8 cellular contexts compared by ENCODE assay signal in genomic region chr19:48255376-48256303, GRCh38. TPM values are rescaled to one million over a fixed set of nuclear protein-coding genes. Genes with fewer than 3 reads are reported as not detected.
DNase-seq lines count a peak whose midpoint lies in the region; ATAC-seq and TF ChIP-seq lines count a peak whose summit lies in the region.

Gene CARD8 (minus strand): TSS chr19:48255912. CDS start chr19:48241020, 14,892 bp downstream.

- no peaks in the 10 kb centered on the region for H3K9me3 Mint-ChIP-seq in HFFc6
- H3K9me3 Mint-ChIP-seq in activated naive CD8-positive, alpha-beta T cell treated with anti-CD3 and anti-CD28 coated beads, Interleukin-2, amount 50 U/mL, for 24 hours = no peaks in the 10 kb centered on the region

- peak; percentile 89 for DNase-seq in GDM1 (lab: John Stamatoyannopoulos, UW)
- peak; percentile 78 for DNase-seq in HFFc6
- DNase-seq in NCI-H128 (lab: John Stamatoyannopoulos, UW; ENCODE audit: unreplicated experiment) = peak; percentile 60
- DNase-seq in SW 1271 (lab: John Stamatoyannopoulos, UW) = peak; percentile 32 to 89
- DNase-seq in activated naive CD8-positive, alpha-beta T cell treated with anti-CD3 and anti-CD28 coated beads, Interleukin-2, amount 50 U/mL, for 24 hours = peak; percentile 77
- peak; percentile 86 for DNase-seq in Right ventricle myocardium superior
- peak; percentile 72 to 79 (median 74) for DNase-seq in ovary

- H3K4me1 ChIP-seq in ovary (ENCODE audit: insufficient read depth) = peaks cover 3% of the 10 kb centered on the region
- H3K4me1 ChIP-seq in thymus (ENCODE audit: control insufficient read depth, insufficient read depth, low read length) = peaks cover 22% of the 10 kb centered on the region

- H3K27ac Mint-ChIP-seq in HFFc6 = peak within 1 kb of the TSS; percentile 100
- peak within 1 kb of the TSS; percentile 99 for H3K27ac Mint-ChIP-seq in activated naive CD8-positive, alpha-beta T cell treated with anti-CD3 and anti-CD28 coated beads, Interleukin-2, amount 50 U/mL, for 24 hours

- H3K4me1 Mint-ChIP-seq in HFFc6 (ENCODE audit: low read depth) = peaks cover 41% of the 10 kb centered on the region
- H3K4me1 Mint-ChIP-seq in activated naive CD8-positive, alpha-beta T cell treated with anti-CD3 and anti-CD28 coated beads, Interleukin-2, amount 50 U/mL, for 24 hours = peaks cover 75% of the 10 kb centered on the region

- intact Hi-C loops in Right ventricle myocardium superior (cut with DNase I) = no loop called here
- intact Hi-C loops in ovary (cut with DNase I) = loop anchor here in 1 of 4 donors (10.0 kb wide), 1 partner anchor 141 kb away; the partner anchor contains the start of gene PLA2G4C

- WGBS in ovary, 3 donors = 3 to 4% (median 3%) methylated on average over 15 of the region's 15 CpGs
- 6% methylated on average over 15 of the region's 15 CpGs for WGBS in thymus

- TF ChIP-seq EP300 in ovary (IDR thresholded peaks at IDR 0.05) = no peak

- no peaks in the 10 kb centered on the region for H3K27me3 Mint-ChIP-seq in HFFc6 (ENCODE audit: insufficient read depth)
- no peaks in the 10 kb centered on the region for H3K27me3 Mint-ChIP-seq in activated naive CD8-positive, alpha-beta T cell treated with anti-CD3 and anti-CD28 coated beads, Interleukin-2, amount 50 U/mL, for 24 hours

- TF ChIP-seq POLR2A in ovary (IDR thresholded peaks at IDR 0.05) = no peak

- peak within 1 kb of the TSS; percentile 100 for H3K4me3 Mint-ChIP-seq in HFFc6
- H3K4me3 Mint-ChIP-seq in activated naive CD8-positive, alpha-beta T cell treated with anti-CD3 and anti-CD28 coated beads, Interleukin-2, amount 50 U/mL, for 24 hours = peak within 1 kb of the TSS; percentile 96

- H3K4me3 ChIP-seq in ovary = peak within 1 kb of the TSS; percentile 76
- peak within 1 kb of the TSS; percentile 98 for H3K4me3 ChIP-seq in thymus (ENCODE audit: low read length)

- H3K9me3 ChIP-seq in ovary = no peaks in the 10 kb centered on the region
- no peaks in the 10 kb centered on the region for H3K9me3 ChIP-seq in thymus (ENCODE audit: control insufficient read depth)

- H3K27ac ChIP-seq in ovary (peak within 1 kb of the TSS in 1 of 2 donors; percentile 81), thymus (ENCODE audit: low read depth) (peak within 1 kb of the TSS; percentile 99)

- ATAC-seq in activated naive CD8-positive, alpha-beta T cell treated with anti-CD3 and anti-CD28 coated beads, Interleukin-2, amount 50 U/mL, for 24 hours = peak; percentile 85
- peak; percentile 97 for ATAC-seq in Right ventricle myocardium superior (ENCODE audit: poor library complexity)

- TF ChIP-seq CTCF in HFFc6 (IDR thresholded peaks at IDR 0.05) = peak; percentile 3
- TF ChIP-seq CTCF in ovary (IDR thresholded peaks at IDR 0.05) = no peak

- H3K36me3 ChIP-seq in ovary (no peaks in the 10 kb centered on the region), thymus (ENCODE audit: control insufficient read depth, insufficient read depth) (no peaks in the 10 kb centered on the region)

- no peaks in the 10 kb centered on the region; the same call in 1 of the 2 replicates for H3K36me3 Mint-ChIP-seq in HFFc6 (ENCODE audit: low read depth)
- peaks cover 19% of the 10 kb centered on the region for H3K36me3 Mint-ChIP-seq in activated naive CD8-positive, alpha-beta T cell treated with anti-CD3 and anti-CD28 coated beads, Interleukin-2, amount 50 U/mL, for 24 hours (ENCODE audit: low read depth)

- H3K27me3 ChIP-seq in ovary (no peaks in the 10 kb centered on the region), thymus (ENCODE audit: control insufficient read depth, insufficient read depth) (no peaks in the 10 kb centered on the region)

RNA-seq across cellular contexts. Expression of gene CARD8, which starts in this region (rescaled TPM):
- 10 to 100 TPM; 11.3 to 17.2 (median 14.7) TPM for total RNA-seq in HFFc6 (2021; fragmentation: NEBNext Ultra II Directional; extraction: Animal tissue kit (Norgen Biotek cat#: 25700))
- total RNA-seq in Right ventricle myocardium superior (27.1 TPM), ovary (10 to 100 TPM; 10.0 to 36.0 (median 24.9) TPM)
- polyA plus RNA-seq in ovary (10 to 100 TPM; 20.8 to 48.0 TPM), thymus (66.4 TPM)
